Comparison of ENCODE assay signal across 8 cellular contexts in genomic region chr7:134513169-134513752, GRCh38. TPM values are rescaled to one million over a fixed set of nuclear protein-coding genes. Genes with fewer than 3 reads are reported as not detected.
DNase-seq lines count a peak whose midpoint lies in the region; ATAC-seq and TF ChIP-seq lines count a peak whose summit lies in the region.

No MANE protein-coding gene starts in this region.

- H3K4me1 ChIP-seq in CD4-positive, alpha-beta memory T cell (ENCODE audit: insufficient read depth, low read length) = no peaks in the 10 kb centered on the region
- H3K4me1 ChIP-seq in esophagus squamous epithelium = peaks cover 6 to 27% (median 11%) of the 10 kb centered on the region in 3 donors

- CTCF ChIA-PET in CD4-positive, alpha-beta memory T cell (lab: Charles Lee; ENCODE audit: partially characterized antibody) = interaction anchor here (0.6 to 6.8 kb wide), 10 partner anchors 10 to 132 kb away, joined by 3 to 56 read pairs (median 4); partner anchors contain the start of gene AKR1B1

- H3K27ac ChIP-seq in CD4-positive, alpha-beta memory T cell (ENCODE audit: low read depth, low read length) = no peak overlapping the region
- no peak overlapping the region for H3K27ac ChIP-seq in esophagus squamous epithelium

- no peak for TF ChIP-seq POLR2A in esophagus squamous epithelium (IDR thresholded peaks at IDR 0.05)

- no peak overlapping the region for H3K4me3 ChIP-seq in CD4-positive, alpha-beta memory T cell (ENCODE audit: low read length in 2 of 2)
- no peak overlapping the region for H3K4me3 ChIP-seq in esophagus squamous epithelium

- POLR2A ChIA-PET in CD4-positive, alpha-beta memory T cell (lab: Charles Lee; ENCODE audit: partially characterized antibody) = no interaction called here

- H3K27ac Mint-ChIP-seq in CD4-positive, alpha-beta memory T cell = no peak overlapping the region
- no peak overlapping the region for H3K27ac Mint-ChIP-seq in nephron progenitor cell

- H3K9me3 ChIP-seq in CD4-positive, alpha-beta memory T cell (ENCODE audit: control insufficient read depth in 1 of 2, low read length in 2 of 2) = no peaks in the 10 kb centered on the region
- no peaks in the 10 kb centered on the region for H3K9me3 ChIP-seq in esophagus squamous epithelium

- ATAC-seq in HG03442 (IDR thresholded peaks at IDR 0.05; ENCODE audit: unreplicated experiment) = no peak

- no peaks in the 10 kb centered on the region for H3K27me3 ChIP-seq in CD4-positive, alpha-beta memory T cell (ENCODE audit: insufficient read depth, low read length)
- no peaks in the 10 kb centered on the region for H3K27me3 ChIP-seq in esophagus squamous epithelium

- peak in 4 of 5 donors; percentile 13 to 24 (median 19) for DNase-seq in CD4-positive, alpha-beta memory T cell
- DNase-seq in GM19238 (ENCODE audit: insufficient read length, low spot score) (peak; percentile 22), NCI-H1694 (lab: John Stamatoyannopoulos, UW) (peak; percentile 73), esophagus squamous epithelium (lab: John Stamatoyannopoulos, UW) (no peak), nephron progenitor cell (peak; percentile 49), occipital lobe (lab: John Stamatoyannopoulos, UW) (no peak)
- DNase-seq in activated CD4-positive, alpha-beta T cell treated with anti-CD3 and anti-CD28 coated beads, Interleukin-2, amount 50 U/mL, for 48 hours = peak; percentile 34 to 38

- peaks cover 3 to 21% of the 10 kb centered on the region in 2 donors for H3K27me3 Mint-ChIP-seq in CD4-positive, alpha-beta memory T cell
- peaks cover 26% of the 10 kb centered on the region for H3K27me3 Mint-ChIP-seq in nephron progenitor cell (ENCODE audit: low read depth, poor library complexity)

- peaks cover 0 to 5% (median 3%) of the 10 kb centered on the region in 4 donors for H3K4me1 Mint-ChIP-seq in CD4-positive, alpha-beta memory T cell
- H3K4me1 Mint-ChIP-seq in nephron progenitor cell = peaks cover 6% of the 10 kb centered on the region

- H3K36me3 ChIP-seq in CD4-positive, alpha-beta memory T cell (ENCODE audit: insufficient read depth, low read length) = no peaks in the 10 kb centered on the region
- no peaks in the 10 kb centered on the region for H3K36me3 ChIP-seq in esophagus squamous epithelium

- H3K36me3 Mint-ChIP-seq in CD4-positive, alpha-beta memory T cell = no peaks in the 10 kb centered on the region
- H3K36me3 Mint-ChIP-seq in nephron progenitor cell (ENCODE audit: low read depth) = no peaks in the 10 kb centered on the region

- WGBS in esophagus squamous epithelium, 2 donors = 36 to 53% methylated on average over 9 of the region's 9 CpGs

- intact Hi-C loops in CD4-positive, alpha-beta memory T cell (cut with micrococcal nuclease) = loop anchor here (1.0 kb wide), 1 partner anchor 81 kb away; no protein-coding TSS in a partner anchor
- intact Hi-C loops in esophagus squamous epithelium (cut with DNase I) = loop anchor here (2.0 to 5.0 kb wide), 2 partner anchors 80 to 94 kb away; no protein-coding TSS in a partner anchor

- TF ChIP-seq CTCF in esophagus squamous epithelium (IDR thresholded peaks at IDR 0.05) (peak in 5 of 6 experiments; percentile 61 to 86 (median 77)), nephron progenitor cell (IDR thresholded peaks at IDR 0.05) (peak; percentile 68)

- no peak overlapping the region for H3K4me3 Mint-ChIP-seq in CD4-positive, alpha-beta memory T cell
- H3K4me3 Mint-ChIP-seq in nephron progenitor cell = no peak overlapping the region

- H3K9me3 Mint-ChIP-seq in CD4-positive, alpha-beta memory T cell = peaks cover 0 to 2% (median 0%) of the 10 kb centered on the region in 8 donors
- no peaks in the 10 kb centered on the region for H3K9me3 Mint-ChIP-seq in nephron progenitor cell

RNA-seq across cellular contexts. Expression of gene AKR1B10, which starts 14.1 kb away (rescaled TPM):
- total RNA-seq in CD4-positive, alpha-beta memory T cell = not detected
- polyA plus RNA-seq in CD4-positive, alpha-beta memory T cell = not detected
- 100 to 1,000 TPM; 140 to 967 (median 908) TPM for total RNA-seq in esophagus squamous epithelium
- not detected for total RNA-seq in occipital lobe

RNA-seq across cellular contexts. Expression of gene AKR1B15, which starts 35.6 kb away (rescaled TPM):
- total RNA-seq in CD4-positive, alpha-beta memory T cell = not detected
- polyA plus RNA-seq in CD4-positive, alpha-beta memory T cell = not detected
- 1 to 10 TPM in 3 of 4 donors, under 1 TPM in 1; 0.57 to 6.8 (median 4.7) TPM for total RNA-seq in esophagus squamous epithelium
- total RNA-seq in occipital lobe = not detected

RNA-seq across cellular contexts. Expression of gene AKR1B1, which starts 54.4 kb away (rescaled TPM):
- 10 to 100 TPM; 81.2 to 91.1 TPM for total RNA-seq in CD4-positive, alpha-beta memory T cell
- 100 to 1,000 TPM; 136 to 199 TPM for polyA plus RNA-seq in CD4-positive, alpha-beta memory T cell
- 10 to 100 TPM; 17.8 to 47.5 (median 31.0) TPM for total RNA-seq in esophagus squamous epithelium
- 29.6 TPM for total RNA-seq in occipital lobe

Comparison
In these comparisons a context has a peak if more than half of its experiments do, and no peak if none do; other contexts are left out.
1. DNase-seq: peak in CD4-positive, alpha-beta memory T cell (4 of 5), GM19238 (single experiment), NCI-H1694 (single experiment), activated CD4-positive, alpha-beta T cell treated with anti-CD3 and anti-CD28 coated beads, Interleukin-2, amount 50 U/mL, for 48 hours (2 of 2) and nephron progenitor cell (single experiment); none in esophagus squamous epithelium (single experiment) and occipital lobe (single experiment).
2. RNA of gene AKR1B10, which starts 14.1 kb away (total RNA-seq): 140 to 967 TPM in esophagus squamous epithelium; not detected in CD4-positive, alpha-beta memory T cell and not detected in occipital lobe (single experiment); every median in the first group is over 100 times any median in the second.